Comparison of ENCODE assay signal across 1 cellular context in the genomic region with DNA sequence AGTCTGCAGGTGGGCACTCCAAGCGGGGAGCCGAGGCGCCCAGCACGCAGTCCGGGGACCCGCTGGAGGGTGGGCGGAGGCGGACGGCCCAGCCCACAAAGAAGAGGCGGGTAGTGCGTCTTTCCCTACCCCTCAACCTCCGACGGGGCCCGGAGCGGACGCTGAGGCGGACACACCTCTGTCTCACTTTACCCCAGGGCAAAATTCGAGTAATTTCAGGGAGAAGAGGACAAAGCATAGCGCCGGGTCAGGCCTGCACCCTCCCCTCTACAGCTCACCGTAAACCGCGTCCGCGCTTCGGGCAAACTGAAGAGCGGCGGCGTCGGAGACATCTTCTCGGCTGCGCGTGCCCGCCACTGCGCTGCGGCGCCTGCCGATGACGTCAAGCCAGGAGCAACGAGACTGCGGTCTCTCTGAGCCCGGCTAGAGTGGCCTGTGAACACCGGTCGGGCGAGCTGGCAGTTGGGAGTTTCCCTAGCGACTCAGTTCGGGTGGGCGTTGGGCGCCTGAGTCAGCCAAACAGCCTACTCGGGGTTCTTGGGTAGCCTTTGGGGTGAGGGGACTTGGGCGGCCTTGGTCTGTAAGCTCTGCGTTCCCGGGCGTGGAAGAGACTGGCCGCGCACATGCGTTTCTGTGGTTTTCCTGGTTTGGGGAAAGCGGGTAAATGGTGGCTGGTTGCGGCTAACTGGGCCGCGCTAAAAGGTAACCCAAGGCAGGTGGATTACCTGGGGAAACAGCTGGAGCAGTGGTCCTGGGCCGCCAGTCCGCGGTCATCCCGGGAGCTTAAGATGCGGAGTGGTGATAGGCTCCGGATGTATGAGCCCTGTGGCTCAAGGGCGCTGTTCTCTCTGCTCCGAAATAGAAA.
TF ChIP-seq lines count a peak whose summit lies in the region.

A gene with protein sequence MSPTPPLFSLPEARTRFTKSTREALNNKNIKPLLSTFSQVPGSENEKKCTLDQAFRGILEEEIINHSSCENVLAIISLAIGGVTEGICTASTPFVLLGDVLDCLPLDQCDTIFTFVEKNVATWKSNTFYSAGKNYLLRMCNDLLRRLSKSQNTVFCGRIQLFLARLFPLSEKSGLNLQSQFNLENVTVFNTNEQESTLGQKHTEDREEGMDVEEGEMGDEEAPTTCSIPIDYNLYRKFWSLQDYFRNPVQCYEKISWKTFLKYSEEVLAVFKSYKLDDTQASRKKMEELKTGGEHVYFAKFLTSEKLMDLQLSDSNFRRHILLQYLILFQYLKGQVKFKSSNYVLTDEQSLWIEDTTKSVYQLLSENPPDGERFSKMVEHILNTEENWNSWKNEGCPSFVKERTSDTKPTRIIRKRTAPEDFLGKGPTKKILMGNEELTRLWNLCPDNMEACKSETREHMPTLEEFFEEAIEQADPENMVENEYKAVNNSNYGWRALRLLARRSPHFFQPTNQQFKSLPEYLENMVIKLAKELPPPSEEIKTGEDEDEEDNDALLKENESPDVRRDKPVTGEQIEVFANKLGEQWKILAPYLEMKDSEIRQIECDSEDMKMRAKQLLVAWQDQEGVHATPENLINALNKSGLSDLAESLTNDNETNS (minus strand): TSS at position 360 of the 865 bp plus-strand sequence. CDS start 28 bp downstream, at position 332.

TF ChIP-seq in K562, 482 proteins besides CTCF, POLR2A, EP300 and RAD21 (continued from another document and continues in another):
- TF ChIP-seq EP400 (IDR thresholded peaks at IDR 0.05) = peak; percentile 98
- peak; percentile 61 for TF ChIP-seq ZSCAN29 (IDR thresholded peaks at IDR 0.05)
- TF ChIP-seq NRF1 (conservative IDR thresholded peaks at IDR 0.05 in 1 of 2, IDR thresholded peaks at IDR 0.05 in 1 of 2) = peak; percentile 90 to 92
- no peak for TF ChIP-seq ZNF354B (CRISPR knock-in tag; IDR thresholded peaks at IDR 0.05)
- TF ChIP-seq ZBED1 (IDR thresholded peaks at IDR 0.05) = no peak
- no peak for TF ChIP-seq STAT5B (CRISPR knock-in tag; IDR thresholded peaks at IDR 0.05)
- TF ChIP-seq, protein P1, sequence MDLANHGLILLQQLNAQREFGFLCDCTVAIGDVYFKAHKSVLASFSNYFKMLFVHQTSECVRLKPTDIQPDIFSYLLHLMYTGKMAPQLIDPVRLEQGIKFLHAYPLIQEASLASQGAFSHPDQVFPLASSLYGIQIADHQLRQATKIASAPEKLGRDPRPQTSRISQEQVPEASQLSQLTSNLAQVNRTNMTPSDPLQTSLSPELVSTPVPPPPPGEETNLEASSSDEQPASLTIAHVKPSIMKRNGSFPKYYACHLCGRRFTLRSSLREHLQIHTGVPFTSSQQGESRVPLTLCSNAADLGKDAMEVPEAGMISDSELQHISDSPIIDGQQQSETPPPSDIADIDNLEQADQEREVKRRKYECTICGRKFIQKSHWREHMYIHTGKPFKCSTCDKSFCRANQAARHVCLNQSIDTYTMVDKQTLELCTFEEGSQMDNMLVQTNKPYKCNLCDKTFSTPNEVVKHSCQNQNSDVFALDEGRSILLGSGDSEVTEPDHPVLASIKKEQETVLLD (IDR thresholded peaks at IDR 0.05) = no peak
- TF ChIP-seq, protein P2, sequence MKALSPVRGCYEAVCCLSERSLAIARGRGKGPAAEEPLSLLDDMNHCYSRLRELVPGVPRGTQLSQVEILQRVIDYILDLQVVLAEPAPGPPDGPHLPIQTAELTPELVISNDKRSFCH (CRISPR knock-in tag; IDR thresholded peaks at IDR 0.05) = no peak
- TF ChIP-seq, protein P2 (tag; IDR thresholded peaks at IDR 0.05) = peak; percentile 91; the same call in 1 of the 2 replicates
- TF ChIP-seq SAFB (IDR thresholded peaks at IDR 0.05; ENCODE audit: borderline replicate concordance, low read depth, low read length) = no peak
- TF ChIP-seq ZNF766 (CRISPR knock-in tag; conservative IDR thresholded peaks at IDR 0.05) = no peak; the same call in 1 of the 2 replicates
- TF ChIP-seq, protein P3, sequence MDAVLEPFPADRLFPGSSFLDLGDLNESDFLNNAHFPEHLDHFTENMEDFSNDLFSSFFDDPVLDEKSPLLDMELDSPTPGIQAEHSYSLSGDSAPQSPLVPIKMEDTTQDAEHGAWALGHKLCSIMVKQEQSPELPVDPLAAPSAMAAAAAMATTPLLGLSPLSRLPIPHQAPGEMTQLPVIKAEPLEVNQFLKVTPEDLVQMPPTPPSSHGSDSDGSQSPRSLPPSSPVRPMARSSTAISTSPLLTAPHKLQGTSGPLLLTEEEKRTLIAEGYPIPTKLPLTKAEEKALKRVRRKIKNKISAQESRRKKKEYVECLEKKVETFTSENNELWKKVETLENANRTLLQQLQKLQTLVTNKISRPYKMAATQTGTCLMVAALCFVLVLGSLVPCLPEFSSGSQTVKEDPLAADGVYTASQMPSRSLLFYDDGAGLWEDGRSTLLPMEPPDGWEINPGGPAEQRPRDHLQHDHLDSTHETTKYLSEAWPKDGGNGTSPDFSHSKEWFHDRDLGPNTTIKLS (IDR thresholded peaks at IDR 0.05; ENCODE audit: borderline replicate concordance, low read depth) = peak; percentile 96
- TF ChIP-seq ZKSCAN1 (IDR thresholded peaks at IDR 0.05; ENCODE audit: low read depth, low read length) = peak; percentile 76
- no peak for TF ChIP-seq PRMT5 (CRISPR knock-in tag; IDR thresholded peaks at IDR 0.05)
- peak; percentile 63; the same call in 1 of the 2 replicates for TF ChIP-seq GATAD2A (IDR thresholded peaks at IDR 0.05)
- TF ChIP-seq SNRNP70 (optimal IDR thresholded peaks at IDR 0.05; ENCODE audit: low read depth, low read length) = no peak
- TF ChIP-seq, protein P4, sequence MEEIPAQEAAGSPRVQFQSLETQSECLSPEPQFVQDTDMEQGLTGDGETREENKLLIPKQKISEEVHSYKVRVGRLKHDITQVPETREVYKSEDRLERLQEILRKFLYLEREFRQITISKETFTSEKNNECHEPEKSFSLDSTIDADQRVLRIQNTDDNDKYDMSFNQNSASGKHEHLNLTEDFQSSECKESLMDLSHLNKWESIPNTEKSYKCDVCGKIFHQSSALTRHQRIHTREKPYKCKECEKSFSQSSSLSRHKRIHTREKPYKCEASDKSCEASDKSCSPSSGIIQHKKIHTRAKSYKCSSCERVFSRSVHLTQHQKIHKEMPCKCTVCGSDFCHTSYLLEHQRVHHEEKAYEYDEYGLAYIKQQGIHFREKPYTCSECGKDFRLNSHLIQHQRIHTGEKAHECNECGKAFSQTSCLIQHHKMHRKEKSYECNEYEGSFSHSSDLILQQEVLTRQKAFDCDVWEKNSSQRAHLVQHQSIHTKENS (CRISPR knock-in tag; IDR thresholded peaks at IDR 0.05) = no peak
- TF ChIP-seq MYBL2 (IDR thresholded peaks at IDR 0.05; ENCODE audit: low read depth) = peak; percentile 54; the same call in 1 of the 2 replicates
- 0 out of 2 replicates have a peak, but pooled peaks have one; percentile 21 for TF ChIP-seq MYBL2 (CRISPR knock-in tag; IDR thresholded peaks at IDR 0.05; ENCODE audit: borderline replicate concordance)
- peak; percentile 93 for TF ChIP-seq BHLHE40 (IDR thresholded peaks at IDR 0.05; ENCODE audit: low read length)
- TF ChIP-seq HLTF (IDR thresholded peaks at IDR 0.05) = peak; percentile 49; the same call in 1 of the 2 replicates
- TF ChIP-seq, protein P5, sequence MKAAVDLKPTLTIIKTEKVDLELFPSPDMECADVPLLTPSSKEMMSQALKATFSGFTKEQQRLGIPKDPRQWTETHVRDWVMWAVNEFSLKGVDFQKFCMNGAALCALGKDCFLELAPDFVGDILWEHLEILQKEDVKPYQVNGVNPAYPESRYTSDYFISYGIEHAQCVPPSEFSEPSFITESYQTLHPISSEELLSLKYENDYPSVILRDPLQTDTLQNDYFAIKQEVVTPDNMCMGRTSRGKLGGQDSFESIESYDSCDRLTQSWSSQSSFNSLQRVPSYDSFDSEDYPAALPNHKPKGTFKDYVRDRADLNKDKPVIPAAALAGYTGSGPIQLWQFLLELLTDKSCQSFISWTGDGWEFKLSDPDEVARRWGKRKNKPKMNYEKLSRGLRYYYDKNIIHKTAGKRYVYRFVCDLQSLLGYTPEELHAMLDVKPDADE (conservative IDR thresholded peaks at IDR 0.05; ENCODE audit: control insufficient read depth, low read depth, low read length) = peak; percentile 86
- TF ChIP-seq ETV1 (tag; conservative IDR thresholded peaks at IDR 0.05; ENCODE audit: low read depth) = peak; percentile 73
- peak; percentile 57; the same call in 1 of the 2 replicates for TF ChIP-seq ZC3H11A (IDR thresholded peaks at IDR 0.05; ENCODE audit: low read depth, low read length)
- TF ChIP-seq HNRNPUL1 (IDR thresholded peaks at IDR 0.05; ENCODE audit: low read length) = no peak
- TF ChIP-seq, protein P6, sequence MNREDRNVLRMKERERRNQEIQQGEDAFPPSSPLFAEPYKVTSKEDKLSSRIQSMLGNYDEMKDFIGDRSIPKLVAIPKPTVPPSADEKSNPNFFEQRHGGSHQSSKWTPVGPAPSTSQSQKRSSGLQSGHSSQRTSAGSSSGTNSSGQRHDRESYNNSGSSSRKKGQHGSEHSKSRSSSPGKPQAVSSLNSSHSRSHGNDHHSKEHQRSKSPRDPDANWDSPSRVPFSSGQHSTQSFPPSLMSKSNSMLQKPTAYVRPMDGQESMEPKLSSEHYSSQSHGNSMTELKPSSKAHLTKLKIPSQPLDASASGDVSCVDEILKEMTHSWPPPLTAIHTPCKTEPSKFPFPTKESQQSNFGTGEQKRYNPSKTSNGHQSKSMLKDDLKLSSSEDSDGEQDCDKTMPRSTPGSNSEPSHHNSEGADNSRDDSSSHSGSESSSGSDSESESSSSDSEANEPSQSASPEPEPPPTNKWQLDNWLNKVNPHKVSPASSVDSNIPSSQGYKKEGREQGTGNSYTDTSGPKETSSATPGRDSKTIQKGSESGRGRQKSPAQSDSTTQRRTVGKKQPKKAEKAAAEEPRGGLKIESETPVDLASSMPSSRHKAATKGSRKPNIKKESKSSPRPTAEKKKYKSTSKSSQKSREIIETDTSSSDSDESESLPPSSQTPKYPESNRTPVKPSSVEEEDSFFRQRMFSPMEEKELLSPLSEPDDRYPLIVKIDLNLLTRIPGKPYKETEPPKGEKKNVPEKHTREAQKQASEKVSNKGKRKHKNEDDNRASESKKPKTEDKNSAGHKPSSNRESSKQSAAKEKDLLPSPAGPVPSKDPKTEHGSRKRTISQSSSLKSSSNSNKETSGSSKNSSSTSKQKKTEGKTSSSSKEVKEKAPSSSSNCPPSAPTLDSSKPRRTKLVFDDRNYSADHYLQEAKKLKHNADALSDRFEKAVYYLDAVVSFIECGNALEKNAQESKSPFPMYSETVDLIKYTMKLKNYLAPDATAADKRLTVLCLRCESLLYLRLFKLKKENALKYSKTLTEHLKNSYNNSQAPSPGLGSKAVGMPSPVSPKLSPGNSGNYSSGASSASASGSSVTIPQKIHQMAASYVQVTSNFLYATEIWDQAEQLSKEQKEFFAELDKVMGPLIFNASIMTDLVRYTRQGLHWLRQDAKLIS (CRISPR knock-in tag; IDR thresholded peaks at IDR 0.05) = peak; percentile 97
- TF ChIP-seq, protein P7, sequence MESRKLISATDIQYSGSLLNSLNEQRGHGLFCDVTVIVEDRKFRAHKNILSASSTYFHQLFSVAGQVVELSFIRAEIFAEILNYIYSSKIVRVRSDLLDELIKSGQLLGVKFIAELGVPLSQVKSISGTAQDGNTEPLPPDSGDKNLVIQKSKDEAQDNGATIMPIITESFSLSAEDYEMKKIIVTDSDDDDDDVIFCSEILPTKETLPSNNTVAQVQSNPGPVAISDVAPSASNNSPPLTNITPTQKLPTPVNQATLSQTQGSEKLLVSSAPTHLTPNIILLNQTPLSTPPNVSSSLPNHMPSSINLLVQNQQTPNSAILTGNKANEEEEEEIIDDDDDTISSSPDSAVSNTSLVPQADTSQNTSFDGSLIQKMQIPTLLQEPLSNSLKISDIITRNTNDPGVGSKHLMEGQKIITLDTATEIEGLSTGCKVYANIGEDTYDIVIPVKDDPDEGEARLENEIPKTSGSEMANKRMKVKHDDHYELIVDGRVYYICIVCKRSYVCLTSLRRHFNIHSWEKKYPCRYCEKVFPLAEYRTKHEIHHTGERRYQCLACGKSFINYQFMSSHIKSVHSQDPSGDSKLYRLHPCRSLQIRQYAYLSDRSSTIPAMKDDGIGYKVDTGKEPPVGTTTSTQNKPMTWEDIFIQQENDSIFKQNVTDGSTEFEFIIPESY (CRISPR knock-in tag; IDR thresholded peaks at IDR 0.05) = peak; percentile 81
- TF ChIP-seq EGR1 (conservative IDR thresholded peaks at IDR 0.05) = peak; percentile 92
- peak; percentile 33; the same call in 1 of the 2 replicates for TF ChIP-seq ZNF384 (IDR thresholded peaks at IDR 0.05; ENCODE audit: low read depth, low read length)
- TF ChIP-seq ZNF586 (CRISPR knock-in tag; conservative IDR thresholded peaks at IDR 0.05) = no peak
- TF ChIP-seq NR3C1 (CRISPR knock-in tag; IDR thresholded peaks at IDR 0.05) = peak; percentile 83
- TF ChIP-seq, protein P8, sequence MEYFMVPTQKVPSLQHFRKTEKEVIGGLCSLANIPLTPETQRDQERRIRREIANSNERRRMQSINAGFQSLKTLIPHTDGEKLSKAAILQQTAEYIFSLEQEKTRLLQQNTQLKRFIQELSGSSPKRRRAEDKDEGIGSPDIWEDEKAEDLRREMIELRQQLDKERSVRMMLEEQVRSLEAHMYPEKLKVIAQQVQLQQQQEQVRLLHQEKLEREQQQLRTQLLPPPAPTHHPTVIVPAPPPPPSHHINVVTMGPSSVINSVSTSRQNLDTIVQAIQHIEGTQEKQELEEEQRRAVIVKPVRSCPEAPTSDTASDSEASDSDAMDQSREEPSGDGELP (CRISPR knock-in tag; IDR thresholded peaks at IDR 0.05; ENCODE audit: borderline replicate concordance) = peak; percentile 94
- TF ChIP-seq CCAR2 (IDR thresholded peaks at IDR 0.05; ENCODE audit: low read depth, low read length) = no peak
- TF ChIP-seq ZNF263 (CRISPR knock-in tag; IDR thresholded peaks at IDR 0.05; ENCODE audit: borderline replicate concordance) = peak; percentile 60
- TF ChIP-seq, protein P9, sequence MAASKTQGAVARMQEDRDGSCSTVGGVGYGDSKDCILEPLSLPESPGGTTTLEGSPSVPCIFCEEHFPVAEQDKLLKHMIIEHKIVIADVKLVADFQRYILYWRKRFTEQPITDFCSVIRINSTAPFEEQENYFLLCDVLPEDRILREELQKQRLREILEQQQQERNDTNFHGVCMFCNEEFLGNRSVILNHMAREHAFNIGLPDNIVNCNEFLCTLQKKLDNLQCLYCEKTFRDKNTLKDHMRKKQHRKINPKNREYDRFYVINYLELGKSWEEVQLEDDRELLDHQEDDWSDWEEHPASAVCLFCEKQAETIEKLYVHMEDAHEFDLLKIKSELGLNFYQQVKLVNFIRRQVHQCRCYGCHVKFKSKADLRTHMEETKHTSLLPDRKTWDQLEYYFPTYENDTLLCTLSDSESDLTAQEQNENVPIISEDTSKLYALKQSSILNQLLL (CRISPR knock-in tag; IDR thresholded peaks at IDR 0.05; ENCODE audit: borderline replicate concordance) = no peak
- TF ChIP-seq, protein P10, sequence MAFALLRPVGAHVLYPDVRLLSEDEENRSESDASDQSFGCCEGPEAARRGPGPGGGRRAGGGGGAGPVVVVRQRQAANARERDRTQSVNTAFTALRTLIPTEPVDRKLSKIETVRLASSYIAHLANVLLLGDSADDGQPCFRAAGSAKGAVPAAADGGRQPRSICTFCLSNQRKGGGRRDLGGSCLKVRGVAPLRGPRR (CRISPR knock-in tag; IDR thresholded peaks at IDR 0.05) = no peak
- no peak for TF ChIP-seq KLF6 (CRISPR knock-in tag; IDR thresholded peaks at IDR 0.05; ENCODE audit: borderline replicate concordance)
- TF ChIP-seq CBX1 (IDR thresholded peaks at IDR 0.05; ENCODE audit: low read depth) = no peak
- TF ChIP-seq HMG20A (CRISPR knock-in tag; conservative IDR thresholded peaks at IDR 0.05) = no peak
- peak; percentile 98 for TF ChIP-seq BRD4 (IDR thresholded peaks at IDR 0.05)
- no peak; the same call in 1 of the 2 replicates for TF ChIP-seq TRIM28 (IDR thresholded peaks at IDR 0.05)
- TF ChIP-seq TAL1 (IDR thresholded peaks at IDR 0.05) = no peak
- peak; percentile 85 for TF ChIP-seq RNF2 (IDR thresholded peaks at IDR 0.05)
- TF ChIP-seq GTF2E2 (tag; IDR thresholded peaks at IDR 0.05) = peak; percentile 92
- peak; percentile 66 for TF ChIP-seq ZNF316 (IDR thresholded peaks at IDR 0.05)
- 0 out of 2 replicates have a peak, but pooled peaks have one; percentile 16 for TF ChIP-seq KLF1 (tag; IDR thresholded peaks at IDR 0.05)
